Comparison of ENCODE assay signal across 9 cellular contexts in the genomic region with DNA sequence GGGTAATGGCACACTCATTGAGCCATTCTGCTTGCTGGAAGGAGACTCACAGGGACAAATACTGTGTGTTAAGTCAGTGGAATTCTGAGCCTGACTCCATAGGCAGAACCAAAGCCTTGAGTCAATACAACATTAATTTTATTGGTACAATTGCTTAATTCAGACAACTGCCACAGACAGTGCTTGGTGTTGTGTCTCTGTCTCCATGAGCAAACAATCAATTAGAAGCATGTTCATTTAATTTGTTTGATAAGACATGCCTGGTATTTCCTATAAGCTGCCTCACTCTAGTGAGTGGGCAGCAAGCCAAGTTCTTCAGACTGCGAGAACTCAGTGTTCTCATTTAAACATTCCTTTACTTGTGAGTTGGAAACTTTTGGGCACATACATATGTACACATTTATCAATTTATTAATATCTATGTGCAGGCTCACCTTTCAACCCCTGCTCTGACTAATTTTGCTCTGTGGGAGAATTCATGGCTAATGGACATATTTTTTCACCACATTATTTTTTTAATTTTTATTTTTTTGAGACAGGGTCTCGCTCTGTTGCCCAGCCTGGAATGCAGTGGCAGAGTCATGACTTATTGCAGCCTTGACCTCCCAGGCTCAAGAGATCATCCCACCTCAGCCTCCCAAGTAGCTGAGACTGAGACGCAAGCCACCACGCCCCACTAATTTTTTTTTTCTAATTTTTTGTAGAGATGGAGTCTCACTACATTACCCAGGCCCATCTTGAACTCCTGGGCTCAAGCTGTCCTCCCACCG. TPM values are rescaled to one million over a fixed set of nuclear protein-coding genes. Genes with fewer than 3 reads are reported as not detected.
DNase-seq lines count a peak whose midpoint lies in the region; ATAC-seq, FAIRE-seq and TF ChIP-seq lines count a peak whose summit lies in the region.
"Had no signal": no experiment of that assay in that cellular context is flagged by ENCODE, and none has a peak within 500 bp of the region (broad histone marks: within the 10 kb centered on the region; RNA-seq: fewer than 3 reads in every experiment).

No MANE protein-coding gene starts in this region.

- no peaks in the 10 kb centered on the region for H3K36me3 ChIP-seq in astrocyte (ENCODE audit: insufficient read depth, low read length)
- no peaks in the 10 kb centered on the region for H3K36me3 ChIP-seq in thyroid gland

- TF ChIP-seq CTCF in astrocyte (IDR thresholded peaks at IDR 0.05; ENCODE audit: insufficient read depth, low read depth, low read length) (no peak), thyroid gland (IDR thresholded peaks at IDR 0.05) (no peak)

- no peak overlapping the region for H3K4me3 Mint-ChIP-seq in astrocyte (ENCODE audit: unreplicated experiment)

- H3K27me3 ChIP-seq in astrocyte (ENCODE audit: insufficient read depth, low read length) (no peaks in the 10 kb centered on the region), thyroid gland (no peaks in the 10 kb centered on the region)

- H3K79me2 ChIP-seq in astrocyte (ENCODE audit: insufficient read depth, low read length) = peaks cover 7% of the 10 kb centered on the region

- H3K27ac Mint-ChIP-seq in astrocyte (ENCODE audit: unreplicated experiment) = peak overlapping the region; percentile 72

- intact Hi-C loops in thyroid gland (cut with DNase I) = no loop called here

- H3K9me3 Mint-ChIP-seq in astrocyte (ENCODE audit: unreplicated experiment) = no peaks in the 10 kb centered on the region

- H3K4me1 ChIP-seq in astrocyte (ENCODE audit: insufficient read depth, low read length) (peaks cover 13% of the 10 kb centered on the region), thyroid gland (peaks cover 21 to 46% of the 10 kb centered on the region in 2 donors)

- H3K36me3 Mint-ChIP-seq in astrocyte (ENCODE audit: low read depth, unreplicated experiment) = no peaks in the 10 kb centered on the region

- 47 to 51% methylated on average over 5 of the region's 5 CpGs for WGBS in thyroid gland, 2 donors

- no peak for ATAC-seq in HG02678 (IDR thresholded peaks at IDR 0.05; ENCODE audit: unreplicated experiment)
- ATAC-seq in GM18519 (IDR thresholded peaks at IDR 0.05; ENCODE audit: low FRiP score, unreplicated experiment) = no peak

- FAIRE-seq in astrocyte (lab: Jason Lieb, UNC) = no peak

- H3K4me3 ChIP-seq in astrocyte (ENCODE audit: insufficient read depth, low read depth, low read length) (no peak overlapping the region), thyroid gland (replicated peaks in 1 of 3) (no peak overlapping the region)

- H3K27ac ChIP-seq in astrocyte (ENCODE audit: low read depth, low read length) = no peak overlapping the region
- H3K27ac ChIP-seq in thyroid gland = peak overlapping the region; percentile 48 to 99 (median 57)

- H4K20me1 ChIP-seq in astrocyte (ENCODE audit: insufficient read depth, low read length) = peaks cover under 1% of the 10 kb centered on the region

- H3K9me3 ChIP-seq in astrocyte (ENCODE audit: insufficient read depth, low read depth, low read length) (no peaks in the 10 kb centered on the region), thyroid gland (no peaks in the 10 kb centered on the region)

- peak; percentile 44 for DNase-seq in NCI-H2196 (lab: John Stamatoyannopoulos, UW; ENCODE audit: unreplicated experiment)
- DNase-seq in NCI-H2196 treated with DMSO at 0.1 percent for 48 hours (lab: John Stamatoyannopoulos, UW; ENCODE audit: unreplicated experiment) = no peak
- peak; percentile 42 for DNase-seq in astrocyte (ENCODE audit: low read depth)
- DNase-seq in iris pigment epithelial cell (ENCODE audit: low read depth) = peak; percentile 74
- DNase-seq in thyroid gland = peak; percentile 72 to 74
- no peak for DNase-seq in activated gamma-delta T cell treated with Interleukin-2 at 50 U/mL for 16 hours
- DNase-seq: NCI-H1048 had no signal

- no peak overlapping the region for H3K9ac ChIP-seq in astrocyte (ENCODE audit: low read length)

- peaks cover 11% of the 10 kb centered on the region for H3K4me1 Mint-ChIP-seq in astrocyte (ENCODE audit: low read depth, unreplicated experiment)

- no peaks in the 10 kb centered on the region for H3K27me3 Mint-ChIP-seq in astrocyte (ENCODE audit: low read depth, unreplicated experiment)

- H3K4me2 ChIP-seq in astrocyte (ENCODE audit: low read length) = no peak overlapping the region

- H2AFZ ChIP-seq in astrocyte (ENCODE audit: low read depth, low read length) = no peak overlapping the region

- TF ChIP-seq POLR2A in thyroid gland (IDR thresholded peaks at IDR 0.05) = no peak

RNA-seq across cellular contexts. Expression of a gene that starts 4.5 kb away (rescaled TPM):
- total RNA-seq in astrocyte (90.0 and 92.4 TPM in 2 replicates), thyroid gland (100 to 1,000 TPM; 158 to 193 (median 172) TPM)

RNA-seq across cellular contexts. Expression of a gene that starts 25.0 kb away (rescaled TPM):
- total RNA-seq in astrocyte (57.8 and 83.8 TPM in 2 replicates), thyroid gland (100 to 1,000 TPM; 147 to 211 (median 186) TPM)

Comparison
In these comparisons a context has a peak if more than half of its experiments do, and no peak if none do; other contexts are left out.
1. DNase-seq: peak in NCI-H2196 (single experiment), astrocyte (single experiment), iris pigment epithelial cell (single experiment) and thyroid gland (2 of 2); none in NCI-H2196 treated with DMSO at 0.1 percent for 48 hours (single experiment) and activated gamma-delta T cell treated with Interleukin-2 at 50 U/mL for 16 hours (single experiment).